Comparison of ENCODE assay signal across 14 cellular contexts in genomic region chr7:66282594-66282935, GRCh38.
A peak's percentile ranks its signal among the peaks of the same experiment; 100 is the strongest.
DNase-seq lines count a peak whose midpoint lies in the region; ATAC-seq and TF ChIP-seq lines count a peak whose summit lies in the region.
"Had no signal": no experiment of that assay in that cellular context is flagged by ENCODE, and none has a peak within 500 bp of the region (broad histone marks: within the 10 kb centered on the region; RNA-seq: fewer than 3 reads in every experiment).

No MANE protein-coding gene starts in this region.

- H3K27ac ChIP-seq in PC-9 (peak overlapping the region; percentile 65), mesodermal cell (ENCODE audit: low read depth, low read length, severe bottlenecking) (peak overlapping the region; percentile 51), thyroid gland (peak overlapping the region; percentile 71 to 74 (median 72))

- H3F3A ChIP-seq in PC-9 (ENCODE audit: insufficient read depth, low read depth), result peaks cover 6% of the 10 kb centered on the region; the same call in 1 of the 2 replicates

- TF ChIP-seq CTCF in PC-9 (conservative IDR thresholded peaks at IDR 0.05) (no peak), MCF 10A (IDR thresholded peaks at IDR 0.05; ENCODE audit: unreplicated experiment) (no peak), thyroid gland (IDR thresholded peaks at IDR 0.05) (no peak)

- H3K4me1 Mint-ChIP-seq in MCF 10A (ENCODE audit: insufficient read depth, unreplicated experiment), result peaks cover 32% of the 10 kb centered on the region
- no peaks in the 10 kb centered on the region for H3K4me1 Mint-ChIP-seq in T-helper 17 cell
- H3K4me1 Mint-ChIP-seq: activated T-helper 17 cell treated with anti-CD3 and anti-CD28 coated beads, Interleukin-2, amount 50 U/mL, for 72 hours; stimulated activated effector memory CD8-positive, alpha-beta T cell treated with anti-CD3 and anti-CD28 coated beads, Interleukin-12 subunit alpha, Interleukin-12 subunit beta, amount 100 ng/mL, for 72 hours had no signal

- no peak for ATAC-seq in T-helper 17 cell
- no peak for ATAC-seq in GM18517 (IDR thresholded peaks at IDR 0.05; ENCODE audit: unreplicated experiment)
- ATAC-seq: activated T-helper 17 cell treated with anti-CD3 and anti-CD28 coated beads, Interleukin-2, amount 50 U/mL, for 72 hours; stimulated activated effector memory CD8-positive, alpha-beta T cell treated with anti-CD3 and anti-CD28 coated beads, Interleukin-12 subunit alpha, Interleukin-12 subunit beta, amount 100 ng/mL, for 72 hours had no signal

- intact Hi-C loops in PC-9 (cut with micrococcal nuclease; ENCODE audit: unreplicated experiment), result no loop called here
- intact Hi-C loops in MCF 10A (cut with micrococcal nuclease), result no loop called here
- intact Hi-C loops in thyroid gland (cut with DNase I), result no loop called here

- H3K27ac Mint-ChIP-seq in MCF 10A (ENCODE audit: low read depth, unreplicated experiment), result peak overlapping the region; percentile 83
- no peak overlapping the region for H3K27ac Mint-ChIP-seq in T-helper 17 cell
- H3K27ac Mint-ChIP-seq: activated T-helper 17 cell treated with anti-CD3 and anti-CD28 coated beads, Interleukin-2, amount 50 U/mL, for 72 hours; stimulated activated effector memory CD8-positive, alpha-beta T cell treated with anti-CD3 and anti-CD28 coated beads, Interleukin-12 subunit alpha, Interleukin-12 subunit beta, amount 100 ng/mL, for 72 hours had no signal

- no peaks in the 10 kb centered on the region for H3K36me3 Mint-ChIP-seq in MCF 10A (ENCODE audit: insufficient read depth, unreplicated experiment)
- peaks cover 2% of the 10 kb centered on the region for H3K36me3 Mint-ChIP-seq in T-helper 17 cell (ENCODE audit: low read depth)
- H3K36me3 Mint-ChIP-seq: stimulated activated effector memory CD8-positive, alpha-beta T cell treated with anti-CD3 and anti-CD28 coated beads, Interleukin-12 subunit alpha, Interleukin-12 subunit beta, amount 100 ng/mL, for 72 hours had no signal

- DNase-seq in PC-9 (no peak), MCF 10A (ENCODE audit: unreplicated experiment) (no peak), thyroid gland (peak; percentile 69 to 73), T-helper 17 cell (no peak)
- no peak for DNase-seq in stimulated activated CD4-positive, alpha-beta T cell treated with anti-CD3 and anti-CD28 coated beads, Interleukin-4, amount 100 ng/mL, for 24 hours
- DNase-seq: aorta, left ventricle myocardium superior, NCI-H1436, right cardiac atrium, SW 1271 had no signal

- CTCF ChIA-PET in PC-9 (lab: Charles Lee) (no interaction called here), MCF 10A (lab: Yijun Ruan, JAX) (interaction anchor here (1.3 kb wide), 1 partner anchor 12 kb away, joined by 4 read pairs; no protein-coding TSS in a partner anchor)

- H3K4me3 ChIP-seq in PC-9 (no peak overlapping the region), mesodermal cell (ENCODE audit: extremely low read depth, insufficient read depth, low read length, poor library complexity, severe bottlenecking) (no peak overlapping the region), thyroid gland (replicated peaks in 1 of 3) (no peak overlapping the region)

- peaks cover 15% of the 10 kb centered on the region for H3K4me1 ChIP-seq in PC-9 (replicated peaks; ENCODE audit: insufficient read depth)
- peaks cover 7% of the 10 kb centered on the region for H3K4me1 ChIP-seq in mesodermal cell (ENCODE audit: control insufficient read depth, insufficient read depth, low read length, poor library complexity, severe bottlenecking)
- H3K4me1 ChIP-seq in thyroid gland, result peaks cover 27 to 30% of the 10 kb centered on the region in 2 donors

- H3K9me3 Mint-ChIP-seq in MCF 10A (ENCODE audit: unreplicated experiment), result peaks cover 3% of the 10 kb centered on the region
- H3K9me3 Mint-ChIP-seq: activated T-helper 17 cell treated with anti-CD3 and anti-CD28 coated beads, Interleukin-2, amount 50 U/mL, for 72 hours; stimulated activated effector memory CD8-positive, alpha-beta T cell treated with anti-CD3 and anti-CD28 coated beads, Interleukin-12 subunit alpha, Interleukin-12 subunit beta, amount 100 ng/mL, for 72 hours had no signal

- H3K27me3 ChIP-seq in PC-9 (ENCODE audit: insufficient read depth, low read depth) (no peaks in the 10 kb centered on the region), thyroid gland (no peaks in the 10 kb centered on the region)

- no peak overlapping the region for H3K4me3 Mint-ChIP-seq in MCF 10A (ENCODE audit: unreplicated experiment)
- no peak overlapping the region for H3K4me3 Mint-ChIP-seq in T-helper 17 cell
- H3K4me3 Mint-ChIP-seq: activated T-helper 17 cell treated with anti-CD3 and anti-CD28 coated beads, Interleukin-2, amount 50 U/mL, for 72 hours; stimulated activated effector memory CD8-positive, alpha-beta T cell treated with anti-CD3 and anti-CD28 coated beads, Interleukin-12 subunit alpha, Interleukin-12 subunit beta, amount 100 ng/mL, for 72 hours had no signal

- no peak overlapping the region; the same call in 1 of the 2 replicates for H2AFZ ChIP-seq in PC-9

- 0 out of 2 replicates have a peak, but pooled peaks cover 3% of the 10 kb centered on the region for H3K9me2 ChIP-seq in PC-9 (ENCODE audit: insufficient read depth)

- H3K27me3 Mint-ChIP-seq in MCF 10A (ENCODE audit: insufficient read depth, unreplicated experiment) (no peaks in the 10 kb centered on the region), T-helper 17 cell (no peaks in the 10 kb centered on the region)
- H3K27me3 Mint-ChIP-seq: activated T-helper 17 cell treated with anti-CD3 and anti-CD28 coated beads, Interleukin-2, amount 50 U/mL, for 72 hours had no signal

- no TSS peak for BruUV-seq in PC-9 (replicated peaks; lab: Mats Ljungman, UMichigan)
- BruUV-seq in MCF 10A (replicated peaks; lab: Mats Ljungman, UMichigan), result no TSS peak

- WGBS in mesodermal cell (ENCODE audit: insufficient coverage in 2 of 2), 2 experiments, result 90% methylated on average over 2 of the region's 6 CpGs; no CpG with 5 or more reads in 1 of the 2 experiments
- 32 to 49% methylated on average over 6 of the region's 6 CpGs for WGBS in thyroid gland, 2 donors

- TF ChIP-seq POLR2A in thyroid gland (IDR thresholded peaks at IDR 0.05), result no peak

- H3K4me2 ChIP-seq in PC-9, result no peak overlapping the region

- POLR2A ChIA-PET in PC-9 (lab: Charles Lee; ENCODE audit: unreplicated experiment) (interaction anchor here (0.6 kb wide), 1 partner anchor 1732 kb away, joined by 3 read pairs; no protein-coding TSS in a partner anchor), MCF 10A (lab: Yijun Ruan, JAX) (interaction anchor here (0.6 to 7.3 kb wide), 9 partner anchors 15 to 211 kb away, joined by 3 to 65 read pairs (median 4); no protein-coding TSS in a partner anchor)

- H3K36me3 ChIP-seq in PC-9 (ENCODE audit: low read depth) (no peaks in the 10 kb centered on the region), mesodermal cell (ENCODE audit: control insufficient read depth, insufficient read depth, low read length) (no peaks in the 10 kb centered on the region), thyroid gland (no peaks in the 10 kb centered on the region)

- H3K9me3 ChIP-seq in PC-9 (ENCODE audit: insufficient read depth, low read depth), result no peaks in the 10 kb centered on the region
- H3K9me3 ChIP-seq in mesodermal cell (ENCODE audit: control insufficient read depth, low read length), result no peaks in the 10 kb centered on the region
- no peaks in the 10 kb centered on the region for H3K9me3 ChIP-seq in thyroid gland
- no peaks in the 10 kb centered on the region for H3K9me3 ChIP-seq in T-helper 17 cell (ENCODE audit: control insufficient read depth, low read length, poor library complexity, severe bottlenecking)

- H3K79me2 ChIP-seq in PC-9 (ENCODE audit: low read depth), result no peaks in the 10 kb centered on the region

- H4K20me1 ChIP-seq in PC-9 (ENCODE audit: insufficient read depth), result no peaks in the 10 kb centered on the region

Comparison
In these comparisons a context has a peak if more than half of its experiments do, and no peak if none do; other contexts are left out.
1. DNase-seq: peak in thyroid gland (2 of 2); none in PC-9 (0 of 2), MCF 10A (single experiment), stimulated activated CD4-positive, alpha-beta T cell treated with anti-CD3 and anti-CD28 coated beads, Interleukin-4, amount 100 ng/mL, for 24 hours (single experiment) and T-helper 17 cell (0 of 3).
2. Peak in every context shown above with its lines, with median percentiles within 50 percentile points of each other: H3K27ac ChIP-seq.